In genomic region chr11:44134625-44135024, GRCh38 we compare ENCODE assay signal across 22 cellular contexts.
"Had no signal": no experiment of that assay in that cellular context is flagged by ENCODE, and none has a peak within 500 bp of the region (broad histone marks: within the 10 kb centered on the region; RNA-seq: fewer than 3 reads in every experiment).

No MANE protein-coding gene starts in this region.

- H3K9me3 ChIP-seq: esophagus squamous epithelium, gastrocnemius medialis, heart right ventricle, left lung, lower lobe of right lung, mucosa of descending colon had no signal

- H3K27ac ChIP-seq: epithelial cell of prostate, esophagus squamous epithelium, gastrocnemius medialis, heart right ventricle, left lung, lower lobe of right lung had no signal

- H3K4me1 ChIP-seq: esophagus squamous epithelium, left lung, lower lobe of right lung had no signal

- H3K27me3 ChIP-seq: esophagus squamous epithelium, gastrocnemius medialis, heart right ventricle, left lung had no signal

- ATAC-seq: effector memory CD8-positive, alpha-beta T cell; esophagus mucosa; gastrocnemius medialis; heart right ventricle; left cardiac atrium; left lung; left ventricle myocardium superior; lower lobe of right lung; mucosa of descending colon had no signal

- H3K4me3 ChIP-seq: esophagus squamous epithelium, gastrocnemius medialis, heart right ventricle, left lung, lower lobe of right lung, mucosa of descending colon had no signal

- DNase-seq: cortex of kidney; effector CD8-positive, alpha-beta T cell; effector memory CD8-positive, alpha-beta T cell; endodermal cell; erythroblast; esophagus squamous epithelium; foreskin fibroblast; foreskin melanocyte; gastrocnemius medialis; glutamatergic neuron; head of caudate nucleus; heart right ventricle; hippocampal formation; left cardiac atrium; left lung; left ventricle myocardium superior; lower lobe of right lung; mesenchymal stem cell; mucosa of descending colon; naive B cell had no signal
